ENCODE assay signal across 18 cellular contexts in the genomic region with DNA sequence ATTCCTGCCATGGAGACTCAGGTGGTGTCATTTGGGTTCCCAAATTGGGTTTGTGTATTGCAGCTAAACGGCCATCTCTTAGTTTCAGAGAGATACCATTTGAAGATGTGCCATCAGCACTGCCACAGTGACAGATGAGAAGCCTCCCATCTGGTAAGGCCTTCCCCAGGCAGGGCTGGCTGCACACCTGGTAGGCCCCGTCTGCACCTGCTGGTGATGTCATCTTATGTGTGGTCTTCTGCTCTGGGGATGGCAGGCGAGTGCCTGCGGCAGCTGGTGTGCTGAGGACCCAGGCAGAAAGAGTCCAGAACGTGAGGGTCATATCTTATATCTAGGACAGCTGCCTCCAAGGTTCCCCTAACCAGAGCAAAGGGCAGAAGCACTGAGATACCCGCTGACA.
A peak's percentile ranks its signal among the peaks of the same experiment; 100 is the strongest.
DNase-seq lines count a peak whose midpoint lies in the region; ATAC-seq and TF ChIP-seq lines count a peak whose summit lies in the region.
"Had no signal": no experiment of that assay in that cellular context is flagged by ENCODE, and none has a peak within 500 bp of the region (broad histone marks: within the 10 kb centered on the region; RNA-seq: fewer than 3 reads in every experiment).

No MANE protein-coding gene starts in this region.

- TF ChIP-seq CTCF in foreskin keratinocyte (conservative IDR thresholded peaks at IDR 0.05) (no peak), GM10266 (IDR thresholded peaks at IDR 0.05; ENCODE audit: control insufficient read depth, insufficient read depth, low read depth, missing control alignments) (no peak)

- no peak for ATAC-seq in foreskin keratinocyte

- no peaks in the 10 kb centered on the region for H3K4me1 ChIP-seq in foreskin keratinocyte
- H3K4me1 ChIP-seq: BLaER1 treated with 17β-estradiol and CSF1 and Interleukin-3, amounts not matched to agents 10 nM and 100 nM had no signal

- H3K27me3 Mint-ChIP-seq in activated T-helper 2 cell treated with anti-CD3 and anti-CD28 coated beads, Interferon-gamma antibody, Interleukin-2, Interleukin-4, amounts not matched to agents 10 μg/mL and 5 μg/mL and 100 μg/mL, durations not matched to agents 14 hours and 24 hours and 36 hours (ENCODE audit: low read depth), result peaks cover 12% of the 10 kb centered on the region

- no peaks in the 10 kb centered on the region for H3K4me1 Mint-ChIP-seq in activated T-helper 2 cell treated with anti-CD3 and anti-CD28 coated beads, Interferon-gamma antibody, Interleukin-2, Interleukin-4, amounts not matched to agents 10 μg/mL and 5 μg/mL and 100 μg/mL, durations not matched to agents 14 hours and 24 hours and 36 hours (ENCODE audit: low read depth)

- peaks cover 64% of the 10 kb centered on the region for H3K27me3 ChIP-seq in foreskin keratinocyte
- H3K27me3 ChIP-seq: BLaER1 treated with 17β-estradiol and CSF1 and Interleukin-3, amounts not matched to agents 10 nM and 100 nM had no signal

- no peak overlapping the region for H3K4me3 Mint-ChIP-seq in activated T-helper 2 cell treated with anti-CD3 and anti-CD28 coated beads, Interferon-gamma antibody, Interleukin-2, Interleukin-4, amounts not matched to agents 10 μg/mL and 5 μg/mL and 100 μg/mL, durations not matched to agents 14 hours and 24 hours and 36 hours (ENCODE audit: low read depth)
- H3K4me3 Mint-ChIP-seq: activated B cell treated with CpG ODN at 0.5 μM for 24 hours, type B pancreatic cell had no signal

- H3K27ac Mint-ChIP-seq in activated T-helper 2 cell treated with anti-CD3 and anti-CD28 coated beads, Interferon-gamma antibody, Interleukin-2, Interleukin-4, amounts not matched to agents 10 μg/mL and 5 μg/mL and 100 μg/mL, durations not matched to agents 14 hours and 24 hours and 36 hours, result no peak overlapping the region
- H3K27ac Mint-ChIP-seq: activated B cell treated with CpG ODN at 0.5 μM for 24 hours, type B pancreatic cell had no signal

- no peaks in the 10 kb centered on the region for H3K36me3 Mint-ChIP-seq in activated T-helper 2 cell treated with anti-CD3 and anti-CD28 coated beads, Interferon-gamma antibody, Interleukin-2, Interleukin-4, amounts not matched to agents 10 μg/mL and 5 μg/mL and 100 μg/mL, durations not matched to agents 14 hours and 24 hours and 36 hours (ENCODE audit: low read depth)
- H3K36me3 Mint-ChIP-seq: type B pancreatic cell had no signal

- no peak overlapping the region for H3K27ac ChIP-seq in foreskin keratinocyte
- H3K27ac ChIP-seq: BLaER1 treated with 17β-estradiol and CSF1 and Interleukin-3, amounts not matched to agents 10 nM and 100 nM had no signal

- DNase-seq in NCI-H748 (lab: John Stamatoyannopoulos, UW; ENCODE audit: unreplicated experiment), result peak; percentile 75
- DNase-seq in NCI-H748 treated with DMSO at 0.1 percent for 48 hours (lab: John Stamatoyannopoulos, UW), result no peak
- DNase-seq in NCI-H2171 treated with DMSO at 0.1 percent for 48 hours (lab: John Stamatoyannopoulos, UW), result peak; percentile 84
- DNase-seq in RPMI8226, result peak; percentile 86
- DNase-seq in activated T-helper 2 cell treated with anti-CD3 and anti-CD28 coated beads, Interferon-gamma antibody, Interleukin-2, Interleukin-4, amounts not matched to agents 10 μg/mL and 5 μg/mL and 100 μg/mL, durations not matched to agents 14 hours and 24 hours and 36 hours (ENCODE audit: low spot score), result no peak
- no peak for DNase-seq in foreskin keratinocyte
- DNase-seq in GM10266 (ENCODE audit: extremely low spot score), result no peak
- DNase-seq in 8988T, result no peak
- DNase-seq: activated B cell treated with CpG ODN at 0.5 μM for 24 hours; activated CD4-positive, alpha-beta T cell treated with anti-CD3 and anti-CD28 coated beads, Interleukin-2, amount 50 U/mL, for 4 hours; activated CD8-positive, alpha-beta memory T cell treated with anti-CD3 and anti-CD28 coated beads, Interleukin-2, amount 50 U/mL, for 48 hours; activated effector memory CD4-positive, alpha-beta T cell treated with Interleukin-2 at 50 U/mL for 16 hours; GDM1; HCEC 1CT; hippocampal formation; NCI-H226 had no signal

- H3K9me3 Mint-ChIP-seq in activated T-helper 2 cell treated with anti-CD3 and anti-CD28 coated beads, Interferon-gamma antibody, Interleukin-2, Interleukin-4, amounts not matched to agents 10 μg/mL and 5 μg/mL and 100 μg/mL, durations not matched to agents 14 hours and 24 hours and 36 hours, result peaks cover under 1% of the 10 kb centered on the region
- H3K9me3 Mint-ChIP-seq: activated B cell treated with CpG ODN at 0.5 μM for 24 hours had no signal

- intact Hi-C loops in activated T-helper 2 cell treated with anti-CD3 and anti-CD28 coated beads, Interferon-gamma antibody, Interleukin-2, Interleukin-4, amounts not matched to agents 10 μg/mL and 5 μg/mL and 100 μg/mL, durations not matched to agents 14 hours and 24 hours and 36 hours (cut with micrococcal nuclease), result no loop called here

Comparison
In these comparisons a context has a peak if more than half of its experiments do, and no peak if none do; other contexts are left out.
1. DNase-seq: peak in NCI-H748 (single experiment), NCI-H2171 treated with DMSO at 0.1 percent for 48 hours (single experiment) and RPMI8226 (single experiment); none in NCI-H748 treated with DMSO at 0.1 percent for 48 hours (single experiment), activated T-helper 2 cell treated with anti-CD3 and anti-CD28 coated beads, Interferon-gamma antibody, Interleukin-2, Interleukin-4, amounts not matched to agents 10 μg/mL and 5 μg/mL and 100 μg/mL, durations not matched to agents 14 hours and 24 hours and 36 hours (single experiment), foreskin keratinocyte (0 of 2), GM10266 (single experiment) and 8988T (single experiment).